1 cellular context compared by ENCODE assay signal in the genomic region with DNA sequence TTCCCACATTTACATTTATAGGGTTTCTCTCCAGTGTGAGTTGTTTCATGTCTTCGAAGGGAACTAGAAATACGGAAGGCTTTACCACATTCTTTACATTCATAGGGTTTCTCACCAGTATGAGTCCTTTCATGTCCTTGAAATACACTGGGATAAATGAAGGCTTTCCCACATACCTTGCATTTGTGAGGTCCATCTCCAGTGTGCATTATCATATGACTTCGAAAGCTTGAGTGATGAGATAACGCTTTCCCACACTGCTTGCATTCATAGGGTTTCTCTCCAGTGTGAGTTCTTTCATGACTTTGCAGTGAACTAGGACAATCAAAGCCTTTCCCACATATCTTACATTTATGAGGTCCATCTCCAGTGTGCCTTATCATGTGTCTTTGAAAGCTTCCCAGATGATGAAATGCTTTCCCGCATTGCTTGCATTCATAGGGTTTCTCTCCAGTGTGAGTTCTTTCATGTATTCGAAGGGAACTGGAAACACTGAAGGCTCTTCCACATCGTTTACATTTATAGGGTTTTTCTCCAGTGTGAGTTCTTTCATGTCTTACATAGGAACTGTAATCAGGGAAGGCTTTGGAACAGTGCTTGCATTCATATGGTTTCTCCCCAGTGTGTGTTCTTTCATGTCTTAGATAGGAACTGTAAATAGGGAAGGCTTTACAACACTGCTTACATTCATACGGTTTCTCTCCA.
TF ChIP-seq lines count a peak whose summit lies in the region.

No MANE protein-coding gene starts in this region.

TF ChIP-seq in GM23338, 12 proteins besides CTCF, POLR2A, EP300 and RAD21 (continued from another document):
- TF ChIP-seq REST (IDR thresholded peaks at IDR 0.05; ENCODE audit: unreplicated experiment) (no peak), STAT1 (IDR thresholded peaks at IDR 0.05; ENCODE audit: unreplicated experiment) (no peak), EZH2 (IDR thresholded peaks at IDR 0.05; ENCODE audit: low read depth, unreplicated experiment) (no peak)
